8 cellular contexts compared by ENCODE assay signal in genomic region chrX:38805294-38806053, GRCh38. TPM values are rescaled to one million over a fixed set of nuclear protein-coding genes. Genes with fewer than 3 reads are reported as not detected.
A peak's percentile ranks its signal among the peaks of the same experiment; 100 is the strongest.
DNase-seq lines count a peak whose midpoint lies in the region; ATAC-seq, FAIRE-seq and TF ChIP-seq lines count a peak whose summit lies in the region.

No MANE protein-coding gene starts in this region.

- H2BK20ac ChIP-seq in IMR-90 (ENCODE audit: low read depth, low read length), result no peak overlapping the region

- H3K79me1 ChIP-seq in IMR-90 (ENCODE audit: low read depth in 1 of 2, low read length in 2 of 2), result peaks cover 0 to 5% of the 10 kb centered on the region in 2 experiments; a peak in 2 of 4 replicates

- H3K4me1 Mint-ChIP-seq in activated naive CD8-positive, alpha-beta T cell (ENCODE audit: low read depth), result peaks cover 35% of the 10 kb centered on the region

- peak overlapping the region; percentile 69 to 89 for H4K8ac ChIP-seq in IMR-90 (ENCODE audit: low read depth in 2 of 2, low read length in 2 of 2)

- no peak for TF ChIP-seq EP300 in ovary (IDR thresholded peaks at IDR 0.05)

- TF ChIP-seq RAD21 in IMR-90 (IDR thresholded peaks at IDR 0.05; ENCODE audit: low read length), result no peak

- no peak for DNase-seq in GM12891 (ENCODE audit: insufficient read length, low spot score)
- peak; percentile 75 for DNase-seq in IMR-90
- DNase-seq in SJSA1 (ENCODE audit: low read depth in 1 of 2, low spot score in 2 of 2), result peak; percentile 59 to 72
- DNase-seq in Right ventricle myocardium inferior (ENCODE audit: missing footprints), result peak; percentile 89
- peak; percentile 60 to 73 (median 70) for DNase-seq in ovary
- peak; percentile 59 to 69 for DNase-seq in uterus

- H3K18ac ChIP-seq in IMR-90 (ENCODE audit: low read depth, low read length), result peak overlapping the region; percentile 85

- peak overlapping the region; percentile 96 for H3K9ac ChIP-seq in IMR-90 (ENCODE audit: low read depth, low read length)

- peak; percentile 88 for FAIRE-seq in GM12891 (lab: Jason Lieb, UNC)

- H3K9me1 ChIP-seq in IMR-90 (ENCODE audit: insufficient read depth, low read length), result no peaks in the 10 kb centered on the region

- H3K27ac ChIP-seq in IMR-90 (ENCODE audit: insufficient read depth, low read length) (peak overlapping the region; percentile 96), SJSA1 (peak overlapping the region; percentile 77), ovary (peak overlapping the region; percentile 72 to 88), uterus (peak overlapping the region; percentile 87)

- H3K27ac Mint-ChIP-seq in activated naive CD8-positive, alpha-beta T cell, result peak overlapping the region; percentile 95

- TF ChIP-seq CTCF in IMR-90 (conservative IDR thresholded peaks at IDR 0.05; ENCODE audit: low read depth, low read length) (no peak), ovary (IDR thresholded peaks at IDR 0.05) (no peak), uterus (IDR thresholded peaks at IDR 0.05) (peak in 1 of 4 experiments; percentile 13)

- no peaks in the 10 kb centered on the region for H3K9me3 Mint-ChIP-seq in activated naive CD8-positive, alpha-beta T cell (ENCODE audit: low read depth)

- peak overlapping the region; percentile 89 for H3K4me2 ChIP-seq in IMR-90 (ENCODE audit: low read depth, low read length)

- H3K9me3 ChIP-seq in IMR-90 (ENCODE audit: control insufficient read depth, insufficient read depth, low read length) (no peaks in the 10 kb centered on the region), SJSA1 (replicated peaks) (no peaks in the 10 kb centered on the region), ovary (no peaks in the 10 kb centered on the region), uterus (no peaks in the 10 kb centered on the region)

- TF ChIP-seq POLR2A in GM12891 (IDR thresholded peaks at IDR 0.05; ENCODE audit: low read depth, low read length) (peak; percentile 35; the same call in 1 of the 2 replicates), IMR-90 (IDR thresholded peaks at IDR 0.05; ENCODE audit: low read depth, low read length) (no peak), ovary (IDR thresholded peaks at IDR 0.05) (peak; percentile 37), uterus (IDR thresholded peaks at IDR 0.05) (peak in 1 of 2 donors; percentile 18)

- peak overlapping the region; percentile 66; the same call in 2 of the 3 replicates for H2BK15ac ChIP-seq in IMR-90 (ENCODE audit: low read depth, low read length)

- peak overlapping the region; percentile 83 for H2AK9ac ChIP-seq in IMR-90 (replicated peaks; ENCODE audit: low read depth, low read length, poor library complexity)

- POLR2A ChIA-PET in IMR-90 (lab: Charles Lee; ENCODE audit: unreplicated experiment), result interaction anchor here (0.7 to 1.7 kb wide), 2 partner anchors 12 to 329 kb away, joined by 6 to 9 read pairs; no protein-coding TSS in a partner anchor

- peaks cover 4% of the 10 kb centered on the region; the same call in 1 of the 2 replicates for H3K36me3 ChIP-seq in IMR-90 (ENCODE audit: control insufficient read depth, insufficient read depth, low read length)
- peaks cover 25% of the 10 kb centered on the region for H3K36me3 ChIP-seq in SJSA1
- H3K36me3 ChIP-seq in ovary, result no peaks in the 10 kb centered on the region
- H3K36me3 ChIP-seq in uterus, result no peaks in the 10 kb centered on the region

- H4K91ac ChIP-seq in IMR-90 (ENCODE audit: insufficient read depth, low read depth, low read length), result peak overlapping the region; percentile 89

- H3K4me3 ChIP-seq in IMR-90 (ENCODE audit: insufficient read depth, low read depth, low read length) (peak overlapping the region; percentile 91), SJSA1 (peak overlapping the region; percentile 75), ovary (peak overlapping the region; percentile 61), uterus (peak overlapping the region; percentile 53 to 58)

- H3K56ac ChIP-seq in IMR-90 (ENCODE audit: extremely low read depth, insufficient read depth, low read length), result peak overlapping the region; percentile 78

- peaks cover 3% of the 10 kb centered on the region; the same call in 1 of the 2 replicates for H3K4me1 ChIP-seq in IMR-90 (ENCODE audit: control insufficient read depth, insufficient read depth, low read length)
- peaks cover 31% of the 10 kb centered on the region for H3K4me1 ChIP-seq in SJSA1 (replicated peaks)
- H3K4me1 ChIP-seq in ovary (ENCODE audit: insufficient read depth), result no peaks in the 10 kb centered on the region
- peaks cover 0 to 4% of the 10 kb centered on the region in 2 donors for H3K4me1 ChIP-seq in uterus

- H3K27me3 ChIP-seq in IMR-90 (ENCODE audit: control insufficient read depth, insufficient read depth, low read length), result no peaks in the 10 kb centered on the region
- H3K27me3 ChIP-seq in SJSA1 (replicated peaks), result no peaks in the 10 kb centered on the region
- H3K27me3 ChIP-seq in ovary, result no peaks in the 10 kb centered on the region
- H3K27me3 ChIP-seq in uterus, result no peaks in the 10 kb centered on the region

- ATAC-seq in IMR-90 (ENCODE audit: low read depth) (peak; percentile 30), Right ventricle myocardium inferior (peak; percentile 55), HG03139 (IDR thresholded peaks at IDR 0.05; ENCODE audit: unreplicated experiment) (no peak)

- H2BK5ac ChIP-seq in IMR-90 (ENCODE audit: low read depth, low read length, poor library complexity, severe bottlenecking), result peak overlapping the region; percentile 82

- no peaks in the 10 kb centered on the region for H4K20me1 ChIP-seq in IMR-90 (ENCODE audit: insufficient read depth, low read length)

- peak overlapping the region; percentile 80 for H2AFZ ChIP-seq in IMR-90 (replicated peaks; ENCODE audit: low read length, poor library complexity)

- H4K5ac ChIP-seq in IMR-90 (ENCODE audit: low read depth, low read length), result peak overlapping the region; percentile 90

- intact Hi-C loops in IMR-90 (cut with micrococcal nuclease) (loop anchor here (2.0 kb wide), 1 partner anchor 179 kb away; no protein-coding TSS in a partner anchor), Right ventricle myocardium inferior (cut with DNase I) (loop anchor here (2.0 kb wide), 1 partner anchor 45 kb away; no protein-coding TSS in a partner anchor), ovary (cut with DNase I) (no loop called here), uterus (cut with DNase I; ENCODE audit: low total_unique reads) (no loop called here)

- H3K4ac ChIP-seq in IMR-90 (ENCODE audit: low read depth, low read length), result peak overlapping the region; percentile 97

- H3K36me3 Mint-ChIP-seq in activated naive CD8-positive, alpha-beta T cell, result no peaks in the 10 kb centered on the region

- H3K14ac ChIP-seq in IMR-90 (replicated peaks; ENCODE audit: low read depth, low read length), result peak overlapping the region; percentile 88

- H3K23ac ChIP-seq in IMR-90 (ENCODE audit: low read depth, low read length), result peak overlapping the region; percentile 95

- H2BK120ac ChIP-seq in IMR-90 (ENCODE audit: low read depth, low read length), result peak overlapping the region; percentile 87

- in situ Hi-C loops in IMR-90 (cut with MboI; ENCODE audit: low sequenced_read_pairs), result no loop called here

- dilution Hi-C loops in IMR-90 (cut with HindIII; ENCODE audit: low sequenced_read_pairs, unreplicated experiment), result no loop called here

- peak overlapping the region; percentile 94 for H3K4me3 Mint-ChIP-seq in activated naive CD8-positive, alpha-beta T cell

- BruUV-seq in IMR-90 (replicated peaks; lab: Mats Ljungman, UMichigan), result no TSS peak

- CTCF ChIA-PET in IMR-90 (lab: Yijun Ruan, JAX), result no interaction called here

- peak overlapping the region; percentile 97 for H2AK5ac ChIP-seq in IMR-90 (ENCODE audit: low read depth, low read length)

- WGBS in IMR-90 (ENCODE audit: extremely low coverage in 2 of 2, insufficient read length in 1 of 2), 2 experiments, result 30% methylated on average over 7 of the region's 39 CpGs; no CpG with 5 or more reads in 1 of the 2 experiments
- 30 to 46% (median 34%) methylated on average over 39 of the region's 39 CpGs for WGBS in ovary, 3 donors

- no peaks in the 10 kb centered on the region for H3K27me3 Mint-ChIP-seq in activated naive CD8-positive, alpha-beta T cell

TF ChIP-seq in GM12891, 5 proteins besides CTCF, POLR2A, EP300 and RAD21:
- TF ChIP-seq SPI1 (IDR thresholded peaks at IDR 0.05; ENCODE audit: low read depth, low read length) (no peak), TAF1 (IDR thresholded peaks at IDR 0.05; ENCODE audit: low read depth, low read length) (0 out of 2 replicates have a peak, but pooled peaks have one; percentile 32)

TF ChIP-seq in IMR-90, 13 proteins besides CTCF, POLR2A, EP300 and RAD21:
- TF ChIP-seq CEBPB (IDR thresholded peaks at IDR 0.05; ENCODE audit: low read depth, low read length) (peak; percentile 92), FOS (IDR thresholded peaks at IDR 0.05; ENCODE audit: low read depth, low read length) (no peak), MXI1 (IDR thresholded peaks at IDR 0.05; ENCODE audit: borderline replicate concordance, low read depth, low read length) (peak; percentile 48; the same call in 1 of the 2 replicates), MAZ (IDR thresholded peaks at IDR 0.05; ENCODE audit: borderline replicate concordance, low read depth, low read length) (no peak), USF2 (IDR thresholded peaks at IDR 0.05; ENCODE audit: low read depth, low read length) (no peak)

RNA-seq across cellular contexts. Expression of gene MID1IP1, which starts 4.2 kb away (rescaled TPM):
- 31.1 TPM for polyA plus RNA-seq in GM12891 (2012; ENCODE audit: low read depth, missing spikeins)
- 14.5 and 20.8 TPM in 2 replicates for total RNA-seq in IMR-90 (2012; rRNA removed)
- 31.3 and 34.1 TPM in 2 replicates for polyA plus RNA-seq in IMR-90 (2012; rRNA removed)
- 33.1 and 49.2 TPM in 2 replicates for polyA plus RNA-seq in IMR-90 (2012; cell fraction: cytosol; rRNA removed)
- polyA plus RNA-seq in IMR-90 (2012; cell fraction: nucleus; rRNA removed; ENCODE audit: low replicate concordance), result 24.9 and 38.0 TPM in 2 replicates
- total RNA-seq in SJSA1 (2014; rRNA removed; shearing (Covaris generic)), result 39.5 and 40.8 TPM in 2 replicates
- 54.2 TPM for total RNA-seq in Right ventricle myocardium inferior
- total RNA-seq in ovary, result 10 to 100 TPM; 37.3 to 80.9 (median 54.0) TPM
- polyA plus RNA-seq in ovary, result 10 to 100 TPM; 14.5 to 60.4 TPM
- 10 to 100 TPM; 13.1 to 39.4 (median 27.9) TPM for total RNA-seq in uterus

Comparison
In these comparisons a context has a peak if more than half of its experiments do, and no peak if none do; other contexts are left out.
1. intact Hi-C loops: an anchor here in IMR-90 (2.0 kb wide) and Right ventricle myocardium inferior (2.0 kb wide); none called in ovary and uterus.